Comparison of ENCODE assay signal across 11 cellular contexts in genomic region chr20:57682184-57683038, GRCh38. TPM values are rescaled to one million over a fixed set of nuclear protein-coding genes. Genes with fewer than 3 reads are reported as not detected.
A peak's percentile ranks its signal among the peaks of the same experiment; 100 is the strongest.
DNase-seq lines count a peak whose midpoint lies in the region; ATAC-seq and TF ChIP-seq lines count a peak whose summit lies in the region.
"Had no signal": no experiment of that assay in that cellular context is flagged by ENCODE, and none has a peak within 500 bp of the region (broad histone marks: within the 10 kb centered on the region; RNA-seq: fewer than 3 reads in every experiment).

No MANE protein-coding gene starts in this region.

- H3K4me1 Mint-ChIP-seq in activated T-helper 17 cell treated with anti-CD3 and anti-CD28 coated beads, Interleukin-2, amount 50 U/mL, for 72 hours = peaks cover 9% of the 10 kb centered on the region

- no peak overlapping the region for H3K4me3 Mint-ChIP-seq in activated T-helper 17 cell treated with anti-CD3 and anti-CD28 coated beads, Interleukin-2, amount 50 U/mL, for 72 hours

- DNase-seq in NCI-H2171 treated with DMSO at 0.1 percent for 48 hours (lab: John Stamatoyannopoulos, UW) (peak; percentile 21), NCI-H2171 (lab: John Stamatoyannopoulos, UW) (no peak), stomach (no peak), cortex of kidney (lab: John Stamatoyannopoulos, UW) (no peak), NCI-H2081 treated with DMSO at 0.1 percent for 48 hours (lab: John Stamatoyannopoulos, UW) (no peak), hippocampal formation (lab: John Stamatoyannopoulos, UW) (no peak)
- DNase-seq: 8988T, upper lobe of right lung had no signal

- peaks cover 7 to 61% (median 27%) of the 10 kb centered on the region in 4 donors for H3K4me1 ChIP-seq in stomach

- no peaks in the 10 kb centered on the region for H3K9me3 ChIP-seq in stomach
- H3K9me3 ChIP-seq: upper lobe of right lung had no signal

- peak; percentile 30 for ATAC-seq in HG02840 (IDR thresholded peaks at IDR 0.05; ENCODE audit: low FRiP score, unreplicated experiment)
- no peak for ATAC-seq in activated T-helper 17 cell treated with anti-CD3 and anti-CD28 coated beads, Interleukin-2, amount 50 U/mL, for 72 hours (replicated peaks)
- ATAC-seq: right cardiac atrium, upper lobe of right lung had no signal

- WGBS in stomach, 5 donors = 64 to 88% (median 78%) methylated on average over 15 to 24 of the region's 24 CpGs

- no peak for TF ChIP-seq POLR2A in stomach (IDR thresholded peaks at IDR 0.05)

- H3K27ac ChIP-seq in stomach = peak overlapping the region in 4 of 5 donors; percentile 14 to 52 (median 46)
- H3K27ac ChIP-seq: upper lobe of right lung had no signal

- H3K27ac Mint-ChIP-seq in activated T-helper 17 cell treated with anti-CD3 and anti-CD28 coated beads, Interleukin-2, amount 50 U/mL, for 72 hours = peak overlapping the region; percentile 25

- no peak for TF ChIP-seq EP300 in stomach (IDR thresholded peaks at IDR 0.05)

- no peaks in the 10 kb centered on the region for H3K36me3 ChIP-seq in stomach
- H3K36me3 ChIP-seq: upper lobe of right lung had no signal

- no peaks in the 10 kb centered on the region for H3K27me3 ChIP-seq in stomach
- H3K27me3 ChIP-seq: upper lobe of right lung had no signal

- no peaks in the 10 kb centered on the region for H3K27me3 Mint-ChIP-seq in activated T-helper 17 cell treated with anti-CD3 and anti-CD28 coated beads, Interleukin-2, amount 50 U/mL, for 72 hours

- no peak overlapping the region for H3K4me3 ChIP-seq in stomach
- H3K4me3 ChIP-seq: upper lobe of right lung had no signal

- no peak for TF ChIP-seq CTCF in stomach (IDR thresholded peaks at IDR 0.05)

- intact Hi-C loops in stomach (cut with DNase I; ENCODE audit: low total_unique reads) = no loop called here

- no peaks in the 10 kb centered on the region for H3K9me3 Mint-ChIP-seq in activated T-helper 17 cell treated with anti-CD3 and anti-CD28 coated beads, Interleukin-2, amount 50 U/mL, for 72 hours

- H3K36me3 Mint-ChIP-seq in activated T-helper 17 cell treated with anti-CD3 and anti-CD28 coated beads, Interleukin-2, amount 50 U/mL, for 72 hours (ENCODE audit: low read depth) = no peaks in the 10 kb centered on the region

RNA-seq across cellular contexts. Expression of gene PMEPA1, which starts 27.4 kb away (rescaled TPM):
- 1 to 10 TPM; 1.6 to 2.3 TPM for total RNA-seq in activated T-helper 17 cell treated with anti-CD3 and anti-CD28 coated beads, Interleukin-2, amount 50 U/mL, for 72 hours
- 10 to 100 TPM in 2 of 5 donors, 1 to 10 TPM in 2, not detected in 1; 5.3 to 17.2 (median 10.7) TPM for total RNA-seq in stomach
- polyA plus RNA-seq in stomach = 10 to 100 TPM in 1 of 3 donors, 1 to 10 TPM in 2; 5.3 to 12.5 (median 5.4) TPM
